25 cellular contexts compared by ENCODE assay signal in the genomic region with DNA sequence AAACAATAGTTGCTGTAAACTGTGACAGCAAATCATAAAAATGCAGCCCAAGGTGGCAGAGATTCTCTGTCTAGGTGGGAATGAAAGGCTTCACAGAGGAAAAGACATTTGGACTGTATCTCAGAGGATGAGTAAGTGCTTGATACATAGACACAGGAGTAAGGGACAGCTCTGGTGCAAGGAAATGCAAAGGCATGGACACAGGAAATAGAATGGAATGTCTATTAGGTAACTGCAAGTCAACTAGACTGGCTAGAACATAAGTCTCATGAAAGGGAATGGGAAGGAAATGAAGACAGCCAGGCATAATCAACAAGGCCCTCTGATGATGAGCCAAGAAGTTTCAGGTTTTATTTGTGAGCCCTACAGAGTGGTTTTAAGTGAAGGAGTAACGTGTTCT.
DNase-seq lines count a peak whose midpoint lies in the region; ATAC-seq, FAIRE-seq and TF ChIP-seq lines count a peak whose summit lies in the region.
"Had no signal": no experiment of that assay in that cellular context is flagged by ENCODE, and none has a peak within 500 bp of the region (broad histone marks: within the 10 kb centered on the region; RNA-seq: fewer than 3 reads in every experiment).

No MANE protein-coding gene starts in this region.

- no peaks in the 10 kb centered on the region; a peak in 1 of 4 replicates for H3K4me1 ChIP-seq in SK-N-SH (ENCODE audit: control insufficient read depth in 1 of 2, insufficient read depth in 2 of 2, low read depth in 1 of 2, low read length in 1 of 2)
- H3K4me1 ChIP-seq in astrocyte (ENCODE audit: insufficient read depth, low read length): peaks cover 40% of the 10 kb centered on the region
- H3K4me1 ChIP-seq in smooth muscle cell (ENCODE audit: low read depth): peaks cover 23% of the 10 kb centered on the region
- H3K4me1 ChIP-seq: thyroid gland had no signal

- H3K4me2 ChIP-seq in SK-N-SH (no peak overlapping the region), astrocyte (ENCODE audit: low read length) (peak overlapping the region; percentile 24), smooth muscle cell (peak overlapping the region; percentile 39)

- H3K9me2 ChIP-seq in SK-N-SH: no peaks in the 10 kb centered on the region

- H3K36me3 ChIP-seq in SK-N-SH (replicated peaks in 1 of 2; ENCODE audit: control insufficient read depth in 1 of 2, insufficient read depth in 2 of 2, low read length in 1 of 2): no peaks in the 10 kb centered on the region
- no peaks in the 10 kb centered on the region for H3K36me3 ChIP-seq in astrocyte (ENCODE audit: insufficient read depth, low read length)
- H3K36me3 ChIP-seq in smooth muscle cell (ENCODE audit: low read depth): no peaks in the 10 kb centered on the region
- H3K36me3 ChIP-seq: thyroid gland had no signal

- no peak for DNase-seq in SK-N-SH
- peak; percentile 61 for DNase-seq in astrocyte (ENCODE audit: low read depth)
- DNase-seq in fibroblast of villous mesenchyme (ENCODE audit: low read depth): peak; percentile 71
- DNase-seq in smooth muscle cell (lab: John Stamatoyannopoulos, UW; ENCODE audit: unreplicated experiment): no peak
- no peak for DNase-seq in DMS153 (lab: John Stamatoyannopoulos, UW)
- DNase-seq in iPS-NIHi7 (ENCODE audit: extremely low spot score): no peak
- DNase-seq: activated CD8-positive, alpha-beta T cell treated with anti-CD3 and anti-CD28 coated beads for 36 hours; activated T-cell treated with anti-CD3 and anti-CD28 coated beads, Interleukin-2, amount 50 U/mL, for 4 hours; DND-41; midbrain; NCI-H2029; NCI-H446 treated with DMSO at 0.1 percent for 48 hours; Right ventricle myocardium superior; stimulated activated CD4-positive, alpha-beta T cell treated with anti-CD3 and anti-CD28 coated beads, Interleukin-15, amount 100 ng/mL, for 24 hours; T-helper 17 cell; thyroid gland had no signal

- H3K4me3 ChIP-seq in SK-N-SH (ENCODE audit: low read depth in 2 of 2, low read length in 1 of 2) (no peak overlapping the region), astrocyte (ENCODE audit: insufficient read depth, low read depth, low read length) (no peak overlapping the region), fibroblast of villous mesenchyme (ENCODE audit: low read depth, low read length) (no peak overlapping the region), smooth muscle cell (no peak overlapping the region)
- H3K4me3 ChIP-seq: K562, thyroid gland had no signal

- FAIRE-seq in astrocyte (lab: Jason Lieb, UNC): peak; percentile 95
- FAIRE-seq: K562 had no signal

- CTCF ChIA-PET in SK-N-SH (lab: Yijun Ruan, JAX): interaction anchor here (0.5 kb wide), 1 partner anchor 1253 kb away, joined by 3 read pairs; no protein-coding TSS in a partner anchor

- POLR2A ChIA-PET in SK-N-SH (lab: Yijun Ruan, JAX): no interaction called here

- no peak for TF ChIP-seq RAD21 in SK-N-SH (IDR thresholded peaks at IDR 0.05; ENCODE audit: low read length)

- H3K27me3 ChIP-seq in SK-N-SH (ENCODE audit: insufficient read depth) (no peaks in the 10 kb centered on the region), astrocyte (ENCODE audit: insufficient read depth, low read length) (no peaks in the 10 kb centered on the region), smooth muscle cell (ENCODE audit: low read depth) (no peaks in the 10 kb centered on the region)
- H3K27me3 ChIP-seq: thyroid gland had no signal

- H2AFZ ChIP-seq in SK-N-SH (ENCODE audit: low read depth) (no peak overlapping the region), astrocyte (ENCODE audit: low read depth, low read length) (no peak overlapping the region), smooth muscle cell (ENCODE audit: low read depth) (no peak overlapping the region)

- no peak for TF ChIP-seq EP300 in SK-N-SH (IDR thresholded peaks at IDR 0.05; ENCODE audit: borderline replicate concordance in 1 of 2, low read depth in 1 of 2, low read length in 1 of 2)

- TF ChIP-seq CTCF in SK-N-SH (IDR thresholded peaks at IDR 0.05): no peak
- no peak for TF ChIP-seq CTCF in astrocyte (IDR thresholded peaks at IDR 0.05; ENCODE audit: insufficient read depth, low read depth, low read length)
- no peak for TF ChIP-seq CTCF in fibroblast of villous mesenchyme (IDR thresholded peaks at IDR 0.05; ENCODE audit: insufficient read depth, low read depth, low read length)
- no peak for TF ChIP-seq CTCF in smooth muscle cell (IDR thresholded peaks at IDR 0.05; ENCODE audit: borderline replicate concordance, insufficient read depth, poor library complexity, severe bottlenecking)

- no peaks in the 10 kb centered on the region for H4K20me1 ChIP-seq in SK-N-SH (ENCODE audit: insufficient read depth)
- H4K20me1 ChIP-seq in astrocyte (ENCODE audit: insufficient read depth, low read length): no peaks in the 10 kb centered on the region
- no peaks in the 10 kb centered on the region for H4K20me1 ChIP-seq in smooth muscle cell (ENCODE audit: low read depth)

- no peaks in the 10 kb centered on the region for H3K79me2 ChIP-seq in SK-N-SH (ENCODE audit: insufficient read depth)
- H3K79me2 ChIP-seq in astrocyte (ENCODE audit: insufficient read depth, low read length): no peaks in the 10 kb centered on the region
- no peaks in the 10 kb centered on the region for H3K79me2 ChIP-seq in smooth muscle cell (ENCODE audit: low read depth)

- H3K9ac ChIP-seq in SK-N-SH (no peak overlapping the region), astrocyte (ENCODE audit: low read length) (no peak overlapping the region), smooth muscle cell (ENCODE audit: low read depth) (no peak overlapping the region)

- no peak overlapping the region for H3K4me3 Mint-ChIP-seq in astrocyte (ENCODE audit: unreplicated experiment)
- H3K4me3 Mint-ChIP-seq: activated CD8-positive, alpha-beta T cell treated with anti-CD3 and anti-CD28 coated beads for 36 hours; activated T-cell treated with anti-CD3 and anti-CD28 coated beads, Interleukin-2, amount 50 U/mL, for 4 hours; neural crest cell; stimulated activated memory B cell treated with anti-CD40 and anti-IgM and Interleukin-4, amounts not matched to agents 10 μg/mL and 1 μg/mL and 100 μg/mL, for 72 hours; T-helper 17 cell; WTC11 had no signal

- no peaks in the 10 kb centered on the region for H3K9me3 ChIP-seq in SK-N-SH
- no peaks in the 10 kb centered on the region for H3K9me3 ChIP-seq in astrocyte (ENCODE audit: insufficient read depth, low read depth, low read length)
- no peaks in the 10 kb centered on the region for H3K9me3 ChIP-seq in smooth muscle cell (replicated peaks; ENCODE audit: low read depth)
- H3K9me3 ChIP-seq: thyroid gland had no signal

- H3K4me1 Mint-ChIP-seq in astrocyte (ENCODE audit: low read depth, unreplicated experiment): peaks cover 33% of the 10 kb centered on the region
- H3K4me1 Mint-ChIP-seq: neural crest cell; stimulated activated memory B cell treated with anti-CD40 and anti-IgM and Interleukin-4, amounts not matched to agents 10 μg/mL and 1 μg/mL and 100 μg/mL, for 72 hours; T-helper 17 cell had no signal

- peak; percentile 88 for ATAC-seq in SK-N-SH treated with all-trans-retinoic acid at 6 μM for 48 hours
- ATAC-seq in GM18907 (IDR thresholded peaks at IDR 0.05; ENCODE audit: unreplicated experiment): no peak
- ATAC-seq: activated CD8-positive, alpha-beta T cell treated with anti-CD3 and anti-CD28 coated beads for 36 hours; activated naive CD4-positive, alpha-beta T cell treated with anti-CD3 and anti-CD28 coated beads, Interleukin-2, amount 50 U/mL, for 72 hours; activated T-cell treated with anti-CD3 and anti-CD28 coated beads, Interleukin-2, amount 50 U/mL, for 4 hours; esophagus mucosa; K562; stimulated activated memory B cell treated with anti-CD40 and anti-IgM and Interleukin-4, amounts not matched to agents 10 μg/mL and 1 μg/mL and 100 μg/mL, for 72 hours; T-helper 17 cell; WTC11 had no signal

- WGBS in SK-N-SH (ENCODE audit: low lambda C conversion rate): 59% methylated on average over 1 of the region's 1 CpG
- WGBS in smooth muscle cell (ENCODE audit: low lambda C conversion rate): 68% methylated on average over 1 of the region's 1 CpG

- H3K36me3 Mint-ChIP-seq in astrocyte (ENCODE audit: low read depth, unreplicated experiment): no peaks in the 10 kb centered on the region
- H3K36me3 Mint-ChIP-seq: activated naive CD4-positive, alpha-beta T cell treated with anti-CD3 and anti-CD28 coated beads, Interleukin-2, amount 50 U/mL, for 72 hours; stimulated activated memory B cell treated with anti-CD40 and anti-IgM and Interleukin-4, amounts not matched to agents 10 μg/mL and 1 μg/mL and 100 μg/mL, for 72 hours; WTC11 had no signal

- H3F3A ChIP-seq in SK-N-SH (replicated peaks; ENCODE audit: insufficient read depth) (no peaks in the 10 kb centered on the region), smooth muscle cell (ENCODE audit: low read depth) (peaks cover 10% of the 10 kb centered on the region)

- H3K27me3 Mint-ChIP-seq in astrocyte (ENCODE audit: low read depth, unreplicated experiment): peaks cover 3% of the 10 kb centered on the region
- H3K27me3 Mint-ChIP-seq: activated CD8-positive, alpha-beta T cell treated with anti-CD3 and anti-CD28 coated beads for 36 hours; stimulated activated memory B cell treated with anti-CD40 and anti-IgM and Interleukin-4, amounts not matched to agents 10 μg/mL and 1 μg/mL and 100 μg/mL, for 72 hours had no signal

- H3K9me3 Mint-ChIP-seq in astrocyte (ENCODE audit: unreplicated experiment): no peaks in the 10 kb centered on the region
- H3K9me3 Mint-ChIP-seq: activated CD8-positive, alpha-beta T cell treated with anti-CD3 and anti-CD28 coated beads for 36 hours; activated T-cell treated with anti-CD3 and anti-CD28 coated beads, Interleukin-2, amount 50 U/mL, for 4 hours; stimulated activated memory B cell treated with anti-CD40 and anti-IgM and Interleukin-4, amounts not matched to agents 10 μg/mL and 1 μg/mL and 100 μg/mL, for 72 hours had no signal

- 0 out of 4 replicates have a peak overlapping the region, but pooled peaks of 1 of the 2 experiments have one; percentile 8 for H3K27ac ChIP-seq in SK-N-SH (ENCODE audit: low read depth in 2 of 2, low read length in 1 of 2)
- peak overlapping the region; percentile 59 for H3K27ac ChIP-seq in astrocyte (ENCODE audit: low read depth, low read length)
- H3K27ac ChIP-seq in smooth muscle cell (ENCODE audit: low read depth): no peak overlapping the region
- H3K27ac ChIP-seq: 22Rv1, thyroid gland had no signal

- H3K27ac Mint-ChIP-seq in astrocyte (ENCODE audit: unreplicated experiment): peak overlapping the region; percentile 2
- H3K27ac Mint-ChIP-seq: activated CD8-positive, alpha-beta T cell treated with anti-CD3 and anti-CD28 coated beads for 36 hours; activated naive CD4-positive, alpha-beta T cell treated with anti-CD3 and anti-CD28 coated beads, Interleukin-2, amount 50 U/mL, for 72 hours; stimulated activated memory B cell treated with anti-CD40 and anti-IgM and Interleukin-4, amounts not matched to agents 10 μg/mL and 1 μg/mL and 100 μg/mL, for 72 hours; T-helper 17 cell; WTC11 had no signal

TF ChIP-seq in SK-N-SH treated with all-trans-retinoic acid at 6 μM for 48 hours, 23 proteins besides CTCF, POLR2A, EP300 and RAD21:
- no peak for TF ChIP-seq TCF4 (CRISPR knock-in tag; IDR thresholded peaks at IDR 0.05; ENCODE audit: borderline replicate concordance)

TF ChIP-seq in SK-N-SH, 30 proteins besides CTCF, POLR2A, EP300 and RAD21 (continues in another document):
- TF ChIP-seq SIN3A (IDR thresholded peaks at IDR 0.05; ENCODE audit: borderline replicate concordance, low read depth, low read length): no peak
- TF ChIP-seq FOXJ3 (CRISPR knock-in tag; IDR thresholded peaks at IDR 0.05): no peak
- TF ChIP-seq NFIC (IDR thresholded peaks at IDR 0.05; ENCODE audit: borderline replicate concordance): no peak

Comparison
In these comparisons a context has a peak if more than half of its experiments do, and no peak if none do; other contexts are left out.
1. DNase-seq: peak in astrocyte (single experiment) and fibroblast of villous mesenchyme (single experiment); none in SK-N-SH (single experiment), smooth muscle cell (single experiment), DMS153 (single experiment) and iPS-NIHi7 (single experiment).